ENCODE assay signal across 15 cellular contexts in genomic region chr7:132333301-132333700, GRCh38.
DNase-seq lines count a peak whose midpoint lies in the region; ATAC-seq, FAIRE-seq and TF ChIP-seq lines count a peak whose summit lies in the region.
"Had no signal": no experiment of that assay in that cellular context is flagged by ENCODE, and none has a peak within 500 bp of the region (broad histone marks: within the 10 kb centered on the region; RNA-seq: fewer than 3 reads in every experiment).

No MANE protein-coding gene starts in this region.

- no peaks in the 10 kb centered on the region for H3K4me1 ChIP-seq in Caco-2
- H3K4me1 ChIP-seq: SJCRH30 had no signal

- H3K9me3 Mint-ChIP-seq in natural killer cell treated with Interleukin-12 subunit alpha and Interleukin-12 subunit beta and Interleukin-15 and Interleukin-18, amount 100 ng/mL, for 72 hours, result no peaks in the 10 kb centered on the region
- H3K9me3 Mint-ChIP-seq in natural killer cell (no peaks in the 10 kb centered on the region), Caco-2 (ENCODE audit: unreplicated experiment) (no peaks in the 10 kb centered on the region)

- H3K4me1 Mint-ChIP-seq in natural killer cell treated with Interleukin-12 subunit alpha and Interleukin-12 subunit beta and Interleukin-15 and Interleukin-18, amount 100 ng/mL, for 72 hours (ENCODE audit: low read depth in 2 of 2), result no peaks in the 10 kb centered on the region
- H3K4me1 Mint-ChIP-seq in natural killer cell (no peaks in the 10 kb centered on the region), Caco-2 (ENCODE audit: low read depth, unreplicated experiment) (no peaks in the 10 kb centered on the region)

- CTCF ChIA-PET in Caco-2 (lab: Charles Lee), result no interaction called here

- TF ChIP-seq CTCF in natural killer cell (IDR thresholded peaks at IDR 0.05) (no peak), bronchial epithelial cell (IDR thresholded peaks at IDR 0.05; ENCODE audit: insufficient read depth, low read length, severe bottlenecking) (no peak), Caco-2 (IDR thresholded peaks at IDR 0.05; ENCODE audit: insufficient read depth in 1 of 2, low read depth in 1 of 2, low read length in 1 of 2, severe bottlenecking in 1 of 2, unreplicated experiment in 1 of 2) (no peak)

- no peak overlapping the region for H3K4me3 Mint-ChIP-seq in natural killer cell treated with Interleukin-12 subunit alpha and Interleukin-12 subunit beta and Interleukin-15 and Interleukin-18, amount 100 ng/mL, for 72 hours
- H3K4me3 Mint-ChIP-seq in natural killer cell (no peak overlapping the region), Caco-2 (ENCODE audit: unreplicated experiment) (no peak overlapping the region)

- intact Hi-C loops in natural killer cell (cut with micrococcal nuclease), result no loop called here
- intact Hi-C loops in left ventricle myocardium superior (cut with micrococcal nuclease), result no loop called here
- intact Hi-C loops in Caco-2 (cut with micrococcal nuclease; ENCODE audit: unreplicated experiment), result no loop called here

- H3K9me3 ChIP-seq in Caco-2, result no peaks in the 10 kb centered on the region
- H3K9me3 ChIP-seq: SJCRH30 had no signal

- POLR2A ChIA-PET in Caco-2 (lab: Charles Lee), result no interaction called here

- no peak for DNase-seq in natural killer cell treated with Interleukin-12 subunit alpha and Interleukin-12 subunit beta and Interleukin-15 and Interleukin-18, amount 100 ng/mL, for 72 hours (ENCODE audit: low spot score)
- no peak for DNase-seq in natural killer cell
- peak; percentile 4 for DNase-seq in bronchial epithelial cell (ENCODE audit: low read depth)
- DNase-seq in left ventricle myocardium superior, result peak; percentile 65
- no peak for DNase-seq in SIG-M5 (lab: John Stamatoyannopoulos, UW)
- DNase-seq in NCI-H1105 treated with DMSO at 0.1 percent for 48 hours (lab: John Stamatoyannopoulos, UW), result no peak
- no peak for DNase-seq in Caco-2
- DNase-seq: DMS79 treated with DMSO at 0.1 percent for 48 hours, MV-4-11, NCI-H187, NCI-H2107, NCI-H446, OCI-M1, SJCRH30 had no signal

- H3K27me3 Mint-ChIP-seq in natural killer cell treated with Interleukin-12 subunit alpha and Interleukin-12 subunit beta and Interleukin-15 and Interleukin-18, amount 100 ng/mL, for 72 hours, result peaks cover 5 to 8% of the 10 kb centered on the region in 2 donors
- H3K27me3 Mint-ChIP-seq in natural killer cell (ENCODE audit: low read depth in 2 of 2), result peaks cover 12 to 16% of the 10 kb centered on the region in 2 donors
- H3K27me3 Mint-ChIP-seq in Caco-2 (ENCODE audit: insufficient read depth, unreplicated experiment), result peaks cover 17% of the 10 kb centered on the region

- H3K27me3 ChIP-seq in bronchial epithelial cell (ENCODE audit: control insufficient read depth, insufficient read depth, low read length) (no peaks in the 10 kb centered on the region), Caco-2 (replicated peaks; ENCODE audit: control insufficient read depth, insufficient read depth, low read length) (no peaks in the 10 kb centered on the region; the same call in 1 of the 2 replicates)
- H3K27me3 ChIP-seq: SJCRH30 had no signal

- FAIRE-seq in bronchial epithelial cell (lab: Jason Lieb, UNC), result no peak
- FAIRE-seq: K562 had no signal

- H3K4me3 ChIP-seq in bronchial epithelial cell (ENCODE audit: low read depth, low read length) (no peak overlapping the region), Caco-2 (ENCODE audit: low read depth, low read length) (no peak overlapping the region)
- H3K4me3 ChIP-seq: K562, SJCRH30 had no signal

- BruUV-seq in Caco-2 (replicated peaks; lab: Mats Ljungman, UMichigan), result no TSS peak

- no peak overlapping the region for H3K27ac Mint-ChIP-seq in natural killer cell treated with Interleukin-12 subunit alpha and Interleukin-12 subunit beta and Interleukin-15 and Interleukin-18, amount 100 ng/mL, for 72 hours
- H3K27ac Mint-ChIP-seq in natural killer cell (no peak overlapping the region), Caco-2 (ENCODE audit: unreplicated experiment) (no peak overlapping the region)

- peak; percentile 9 to 15 for ATAC-seq in natural killer cell treated with Interleukin-12 subunit alpha and Interleukin-12 subunit beta and Interleukin-15 and Interleukin-18, amount 100 ng/mL, for 72 hours
- ATAC-seq in natural killer cell (no peak), left ventricle myocardium superior (peak; percentile 82)
- ATAC-seq: K562 had no signal

- H3K36me3 Mint-ChIP-seq in natural killer cell treated with Interleukin-12 subunit alpha and Interleukin-12 subunit beta and Interleukin-15 and Interleukin-18, amount 100 ng/mL, for 72 hours, result no peaks in the 10 kb centered on the region
- H3K36me3 Mint-ChIP-seq in natural killer cell (no peaks in the 10 kb centered on the region), Caco-2 (ENCODE audit: insufficient read depth, unreplicated experiment) (no peaks in the 10 kb centered on the region)

- H3K36me3 ChIP-seq in bronchial epithelial cell (ENCODE audit: control insufficient read depth, insufficient read depth, low read length), result no peaks in the 10 kb centered on the region
- no peaks in the 10 kb centered on the region for H3K36me3 ChIP-seq in Caco-2 (ENCODE audit: control insufficient read depth, insufficient read depth, low read length)
- H3K36me3 ChIP-seq: SJCRH30 had no signal

Comparison
In these comparisons a context has a peak if more than half of its experiments do, and no peak if none do; other contexts are left out.
1. ATAC-seq: peak in natural killer cell treated with Interleukin-12 subunit alpha and Interleukin-12 subunit beta and Interleukin-15 and Interleukin-18, amount 100 ng/mL, for 72 hours (2 of 2) and left ventricle myocardium superior (single experiment); none in natural killer cell (0 of 3).
2. DNase-seq: peak in bronchial epithelial cell (single experiment) and left ventricle myocardium superior (single experiment); none in natural killer cell treated with Interleukin-12 subunit alpha and Interleukin-12 subunit beta and Interleukin-15 and Interleukin-18, amount 100 ng/mL, for 72 hours (single experiment), natural killer cell (single experiment), SIG-M5 (single experiment), NCI-H1105 treated with DMSO at 0.1 percent for 48 hours (single experiment) and Caco-2 (0 of 2).